ENCODE assay signal across 2 cellular contexts in the genomic region with DNA sequence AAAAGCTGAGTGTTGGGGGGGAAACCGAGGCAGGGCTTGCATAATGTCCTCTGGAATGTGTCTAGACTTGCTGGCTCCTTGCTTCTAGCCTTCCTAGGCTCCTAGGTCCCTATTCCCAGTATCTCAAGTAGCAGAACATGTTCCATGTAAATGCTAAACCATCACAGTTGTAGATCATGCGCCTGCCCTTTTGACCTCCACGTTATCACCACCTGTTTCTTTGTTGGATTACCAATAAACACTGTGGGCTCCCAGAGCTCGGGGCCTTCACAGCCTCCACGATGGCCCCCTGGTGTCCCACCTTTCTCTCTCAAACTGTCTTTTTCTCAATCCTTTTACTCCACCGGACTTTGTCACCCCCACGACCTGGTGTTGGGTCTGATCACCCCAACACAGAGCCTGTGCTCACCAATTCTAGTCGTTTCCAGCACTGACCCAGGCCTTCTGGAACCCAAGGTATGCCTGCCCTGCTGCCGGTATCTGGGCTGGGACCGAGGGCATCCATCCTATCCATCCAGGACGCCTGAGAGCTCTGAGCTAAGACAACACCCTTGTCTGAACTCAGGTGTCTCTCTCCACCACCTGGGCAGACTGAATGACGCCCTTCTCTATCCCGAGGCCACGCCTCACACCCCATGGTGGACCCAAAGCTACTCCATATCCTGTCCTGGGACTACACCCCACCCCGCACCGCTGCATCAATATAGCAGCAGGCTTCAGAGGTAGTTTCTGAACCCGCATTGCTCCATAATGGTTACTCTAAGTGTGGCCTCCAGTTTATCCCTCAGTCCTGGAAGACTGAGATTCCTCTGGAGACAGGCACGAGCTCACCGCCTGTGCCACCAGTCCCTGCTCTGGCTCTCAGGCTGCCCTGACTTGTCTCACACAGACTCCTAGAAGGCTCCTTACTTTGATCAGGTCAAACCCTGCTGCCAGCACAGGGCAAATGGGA.
TF ChIP-seq lines count a peak whose summit lies in the region.

No MANE protein-coding gene starts in this region.

TF ChIP-seq in SK-N-SH treated with all-trans-retinoic acid at 6 μM for 48 hours, 23 proteins besides CTCF, POLR2A, EP300 and RAD21:
- TF ChIP-seq, protein P1, sequence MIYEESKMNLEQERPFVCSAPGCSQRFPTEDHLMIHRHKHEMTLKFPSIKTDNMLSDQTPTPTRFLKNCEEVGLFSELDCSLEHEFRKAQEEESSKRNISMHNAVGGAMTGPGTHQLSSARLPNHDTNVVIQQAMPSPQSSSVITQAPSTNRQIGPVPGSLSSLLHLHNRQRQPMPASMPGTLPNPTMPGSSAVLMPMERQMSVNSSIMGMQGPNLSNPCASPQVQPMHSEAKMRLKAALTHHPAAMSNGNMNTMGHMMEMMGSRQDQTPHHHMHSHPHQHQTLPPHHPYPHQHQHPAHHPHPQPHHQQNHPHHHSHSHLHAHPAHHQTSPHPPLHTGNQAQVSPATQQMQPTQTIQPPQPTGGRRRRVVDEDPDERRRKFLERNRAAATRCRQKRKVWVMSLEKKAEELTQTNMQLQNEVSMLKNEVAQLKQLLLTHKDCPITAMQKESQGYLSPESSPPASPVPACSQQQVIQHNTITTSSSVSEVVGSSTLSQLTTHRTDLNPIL (CRISPR knock-in tag; IDR thresholded peaks at IDR 0.05; ENCODE audit: low read depth), result no peak
- TF ChIP-seq TOX (CRISPR knock-in tag; IDR thresholded peaks at IDR 0.05; ENCODE audit: borderline replicate concordance), result no peak
- TF ChIP-seq, protein P2, sequence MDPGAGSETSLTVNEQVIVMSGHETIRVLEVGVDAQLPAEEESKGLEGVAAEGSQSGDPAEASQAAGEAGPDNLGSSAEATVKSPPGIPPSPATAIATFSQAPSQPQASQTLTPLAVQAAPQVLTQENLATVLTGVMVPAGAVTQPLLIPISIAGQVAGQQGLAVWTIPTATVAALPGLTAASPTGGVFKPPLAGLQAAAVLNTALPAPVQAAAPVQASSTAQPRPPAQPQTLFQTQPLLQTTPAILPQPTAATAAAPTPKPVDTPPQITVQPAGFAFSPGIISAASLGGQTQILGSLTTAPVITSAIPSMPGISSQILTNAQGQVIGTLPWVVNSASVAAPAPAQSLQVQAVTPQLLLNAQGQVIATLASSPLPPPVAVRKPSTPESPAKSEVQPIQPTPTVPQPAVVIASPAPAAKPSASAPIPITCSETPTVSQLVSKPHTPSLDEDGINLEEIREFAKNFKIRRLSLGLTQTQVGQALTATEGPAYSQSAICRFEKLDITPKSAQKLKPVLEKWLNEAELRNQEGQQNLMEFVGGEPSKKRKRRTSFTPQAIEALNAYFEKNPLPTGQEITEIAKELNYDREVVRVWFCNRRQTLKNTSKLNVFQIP (CRISPR knock-in tag; IDR thresholded peaks at IDR 0.05; ENCODE audit: borderline replicate concordance, low read depth), result no peak
- no peak for TF ChIP-seq CSDC2 (CRISPR knock-in tag; IDR thresholded peaks at IDR 0.05)
- TF ChIP-seq ZNF8 (CRISPR knock-in tag; IDR thresholded peaks at IDR 0.05), result no peak
- no peak for TF ChIP-seq ZC3H10 (CRISPR knock-in tag; IDR thresholded peaks at IDR 0.05)
- TF ChIP-seq BACH2 (CRISPR knock-in tag; IDR thresholded peaks at IDR 0.05; ENCODE audit: borderline replicate concordance), result no peak

TF ChIP-seq in SK-N-SH, 30 proteins besides CTCF, POLR2A, EP300 and RAD21:
- TF ChIP-seq ELF1 (IDR thresholded peaks at IDR 0.05) (no peak), NRF1 (IDR thresholded peaks at IDR 0.05; ENCODE audit: low read depth, low read length) (no peak), GATA2 (CRISPR knock-in tag; IDR thresholded peaks at IDR 0.05) (no peak), TEAD4 (IDR thresholded peaks at IDR 0.05; ENCODE audit: borderline replicate concordance, insufficient read depth) (no peak), NFIC (IDR thresholded peaks at IDR 0.05; ENCODE audit: borderline replicate concordance) (no peak), MXI1 (IDR thresholded peaks at IDR 0.05; ENCODE audit: low read depth, low read length) (no peak), TAF1 (IDR thresholded peaks at IDR 0.05; ENCODE audit: borderline replicate concordance, low read depth, low read length) (no peak), MEF2A (IDR thresholded peaks at IDR 0.05; ENCODE audit: borderline replicate concordance, low read depth) (no peak), SMC3 (IDR thresholded peaks at IDR 0.05; ENCODE audit: low read depth, low read length) (no peak), RFX5 (IDR thresholded peaks at IDR 0.05; ENCODE audit: low read length) (no peak), SIN3A (IDR thresholded peaks at IDR 0.05; ENCODE audit: borderline replicate concordance, low read depth, low read length) (no peak), FOXM1 (IDR thresholded peaks at IDR 0.05; ENCODE audit: low read depth) (no peak), RXRA (IDR thresholded peaks at IDR 0.05; ENCODE audit: borderline replicate concordance, low read depth) (no peak), GABPA (IDR thresholded peaks at IDR 0.05; ENCODE audit: low read depth) (no peak), FOSL2 (IDR thresholded peaks at IDR 0.05; ENCODE audit: borderline replicate concordance, low read depth) (no peak)
- TF ChIP-seq, protein P3, sequence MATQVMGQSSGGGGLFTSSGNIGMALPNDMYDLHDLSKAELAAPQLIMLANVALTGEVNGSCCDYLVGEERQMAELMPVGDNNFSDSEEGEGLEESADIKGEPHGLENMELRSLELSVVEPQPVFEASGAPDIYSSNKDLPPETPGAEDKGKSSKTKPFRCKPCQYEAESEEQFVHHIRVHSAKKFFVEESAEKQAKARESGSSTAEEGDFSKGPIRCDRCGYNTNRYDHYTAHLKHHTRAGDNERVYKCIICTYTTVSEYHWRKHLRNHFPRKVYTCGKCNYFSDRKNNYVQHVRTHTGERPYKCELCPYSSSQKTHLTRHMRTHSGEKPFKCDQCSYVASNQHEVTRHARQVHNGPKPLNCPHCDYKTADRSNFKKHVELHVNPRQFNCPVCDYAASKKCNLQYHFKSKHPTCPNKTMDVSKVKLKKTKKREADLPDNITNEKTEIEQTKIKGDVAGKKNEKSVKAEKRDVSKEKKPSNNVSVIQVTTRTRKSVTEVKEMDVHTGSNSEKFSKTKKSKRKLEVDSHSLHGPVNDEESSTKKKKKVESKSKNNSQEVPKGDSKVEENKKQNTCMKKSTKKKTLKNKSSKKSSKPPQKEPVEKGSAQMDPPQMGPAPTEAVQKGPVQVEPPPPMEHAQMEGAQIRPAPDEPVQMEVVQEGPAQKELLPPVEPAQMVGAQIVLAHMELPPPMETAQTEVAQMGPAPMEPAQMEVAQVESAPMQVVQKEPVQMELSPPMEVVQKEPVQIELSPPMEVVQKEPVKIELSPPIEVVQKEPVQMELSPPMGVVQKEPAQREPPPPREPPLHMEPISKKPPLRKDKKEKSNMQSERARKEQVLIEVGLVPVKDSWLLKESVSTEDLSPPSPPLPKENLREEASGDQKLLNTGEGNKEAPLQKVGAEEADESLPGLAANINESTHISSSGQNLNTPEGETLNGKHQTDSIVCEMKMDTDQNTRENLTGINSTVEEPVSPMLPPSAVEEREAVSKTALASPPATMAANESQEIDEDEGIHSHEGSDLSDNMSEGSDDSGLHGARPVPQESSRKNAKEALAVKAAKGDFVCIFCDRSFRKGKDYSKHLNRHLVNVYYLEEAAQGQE (IDR thresholded peaks at IDR 0.05; ENCODE audit: low read depth, low read length), result no peak
- TF ChIP-seq, protein P4, sequence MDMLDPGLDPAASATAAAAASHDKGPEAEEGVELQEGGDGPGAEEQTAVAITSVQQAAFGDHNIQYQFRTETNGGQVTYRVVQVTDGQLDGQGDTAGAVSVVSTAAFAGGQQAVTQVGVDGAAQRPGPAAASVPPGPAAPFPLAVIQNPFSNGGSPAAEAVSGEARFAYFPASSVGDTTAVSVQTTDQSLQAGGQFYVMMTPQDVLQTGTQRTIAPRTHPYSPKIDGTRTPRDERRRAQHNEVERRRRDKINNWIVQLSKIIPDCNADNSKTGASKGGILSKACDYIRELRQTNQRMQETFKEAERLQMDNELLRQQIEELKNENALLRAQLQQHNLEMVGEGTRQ (IDR thresholded peaks at IDR 0.05; ENCODE audit: borderline replicate concordance, low read depth, low read length), result no peak
- TF ChIP-seq, protein P5, sequence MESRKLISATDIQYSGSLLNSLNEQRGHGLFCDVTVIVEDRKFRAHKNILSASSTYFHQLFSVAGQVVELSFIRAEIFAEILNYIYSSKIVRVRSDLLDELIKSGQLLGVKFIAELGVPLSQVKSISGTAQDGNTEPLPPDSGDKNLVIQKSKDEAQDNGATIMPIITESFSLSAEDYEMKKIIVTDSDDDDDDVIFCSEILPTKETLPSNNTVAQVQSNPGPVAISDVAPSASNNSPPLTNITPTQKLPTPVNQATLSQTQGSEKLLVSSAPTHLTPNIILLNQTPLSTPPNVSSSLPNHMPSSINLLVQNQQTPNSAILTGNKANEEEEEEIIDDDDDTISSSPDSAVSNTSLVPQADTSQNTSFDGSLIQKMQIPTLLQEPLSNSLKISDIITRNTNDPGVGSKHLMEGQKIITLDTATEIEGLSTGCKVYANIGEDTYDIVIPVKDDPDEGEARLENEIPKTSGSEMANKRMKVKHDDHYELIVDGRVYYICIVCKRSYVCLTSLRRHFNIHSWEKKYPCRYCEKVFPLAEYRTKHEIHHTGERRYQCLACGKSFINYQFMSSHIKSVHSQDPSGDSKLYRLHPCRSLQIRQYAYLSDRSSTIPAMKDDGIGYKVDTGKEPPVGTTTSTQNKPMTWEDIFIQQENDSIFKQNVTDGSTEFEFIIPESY (IDR thresholded peaks at IDR 0.05; ENCODE audit: borderline replicate concordance, low read depth), result no peak
- TF ChIP-seq, protein P6, sequence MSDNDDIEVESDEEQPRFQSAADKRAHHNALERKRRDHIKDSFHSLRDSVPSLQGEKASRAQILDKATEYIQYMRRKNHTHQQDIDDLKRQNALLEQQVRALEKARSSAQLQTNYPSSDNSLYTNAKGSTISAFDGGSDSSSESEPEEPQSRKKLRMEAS (IDR thresholded peaks at IDR 0.05; ENCODE audit: low read depth), result no peak
- TF ChIP-seq, protein P7, sequence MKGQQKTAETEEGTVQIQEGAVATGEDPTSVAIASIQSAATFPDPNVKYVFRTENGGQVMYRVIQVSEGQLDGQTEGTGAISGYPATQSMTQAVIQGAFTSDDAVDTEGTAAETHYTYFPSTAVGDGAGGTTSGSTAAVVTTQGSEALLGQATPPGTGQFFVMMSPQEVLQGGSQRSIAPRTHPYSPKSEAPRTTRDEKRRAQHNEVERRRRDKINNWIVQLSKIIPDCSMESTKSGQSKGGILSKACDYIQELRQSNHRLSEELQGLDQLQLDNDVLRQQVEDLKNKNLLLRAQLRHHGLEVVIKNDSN (IDR thresholded peaks at IDR 0.05; ENCODE audit: borderline replicate concordance, low read depth), result no peak
